In genomic region chr6:15254074-15254975, GRCh38 we compare ENCODE assay signal across 9 cellular contexts. TPM values are rescaled to one million over a fixed set of nuclear protein-coding genes. Genes with fewer than 3 reads are reported as not detected.
DNase-seq lines count a peak whose midpoint lies in the region; ATAC-seq, FAIRE-seq and TF ChIP-seq lines count a peak whose summit lies in the region.
"Had no signal": no experiment of that assay in that cellular context is flagged by ENCODE, and none has a peak within 500 bp of the region (broad histone marks: within the 10 kb centered on the region; RNA-seq: fewer than 3 reads in every experiment).

No MANE protein-coding gene starts in this region.

- in situ Hi-C loops in SK-MEL-5 (cut with HindIII; ENCODE audit: low pct_unique_long_range_greater_than_20kb, low sequenced_read_pairs) (no loop called here), HepG2 (cut with HindIII; ENCODE audit: extremely low pct_ligation_motif_present, low pct_unique_long_range_greater_than_20kb) (no loop called here)

- no peak overlapping the region for H2AFZ ChIP-seq in HepG2 (ENCODE audit: low read length)
- H2AFZ ChIP-seq: parathyroid adenoma had no signal

- TF ChIP-seq CTCF in HepG2 (CRISPR knock-in tag; IDR thresholded peaks at IDR 0.05): peak; percentile 66
- no peak for TF ChIP-seq CTCF in omental fat pad (IDR thresholded peaks at IDR 0.05)

- H3K36me3 ChIP-seq in HepG2 (replicated peaks in 1 of 2; ENCODE audit: control insufficient read depth in 1 of 2, insufficient read depth in 2 of 2, low read length in 2 of 2): no peaks in the 10 kb centered on the region; a peak in 1 of 5 replicates

- CTCF ChIA-PET in HepG2 (lab: Yijun Ruan, JAX; ENCODE audit: low intra/inter-chr PET ratio, low total read pairs): interaction anchor here (1.2 to 1.6 kb wide), 3 partner anchors 135 to 210 kb away, joined by 3 to 5 read pairs (median 4); no protein-coding TSS in a partner anchor

- no peaks in the 10 kb centered on the region for H3K9me3 ChIP-seq in HepG2 (ENCODE audit: low read length)

- no peak overlapping the region for H3K27ac ChIP-seq in HepG2 (ENCODE audit: extremely low read length, insufficient read depth, low read length)
- H3K27ac ChIP-seq: parathyroid adenoma had no signal

- POLR2A ChIA-PET in HepG2 (lab: Yijun Ruan, JAX): interaction anchor here (1.0 kb wide), 1 partner anchor 9 kb away, joined by 5 read pairs; the partner anchor contains the start of gene JARID2

- H4K20me1 ChIP-seq in HepG2 (ENCODE audit: insufficient read depth, low read length): peaks cover 6% of the 10 kb centered on the region; the same call in 1 of the 2 replicates

- no peak overlapping the region for H3K4me3 ChIP-seq in HepG2 (replicated peaks in 1 of 3; ENCODE audit: insufficient read depth in 1 of 3, low read depth in 2 of 3, low read length in 3 of 3)

- no peak overlapping the region for H3K4me2 ChIP-seq in HepG2 (ENCODE audit: low read depth, low read length)

- no peak overlapping the region for H3K9ac ChIP-seq in HepG2 (ENCODE audit: insufficient read depth, low read depth, low read length)
- H3K9ac ChIP-seq: parathyroid adenoma had no signal

- ATAC-seq in HG02885 (IDR thresholded peaks at IDR 0.05; ENCODE audit: poor library complexity, unreplicated experiment): peak; percentile 44
- ATAC-seq in HepG2: peak; percentile 72
- ATAC-seq in omental fat pad (ENCODE audit: low FRiP score): no peak

- TF ChIP-seq RAD21 in HepG2 (CRISPR knock-in tag; IDR thresholded peaks at IDR 0.05): peak; percentile 66

- whole genome bisulfite sequencing in HepG2 (ENCODE audit: low lambda C conversion rate): 92% methylated on average over 14 of the region's 14 CpGs

- no TSS peak for BruUV-seq in HepG2 (replicated peaks; lab: Mats Ljungman, UMichigan)

- intact Hi-C loops in HepG2 (cut with micrococcal nuclease; ENCODE audit: unreplicated experiment): no loop called here

- no peaks in the 10 kb centered on the region for H3K27me3 ChIP-seq in HepG2 (ENCODE audit: control insufficient read depth in 1 of 2, insufficient read depth in 2 of 2, low read length in 2 of 2)

- DNase-seq in NCI-H82 (lab: John Stamatoyannopoulos, UW) (peak; percentile 64), NCI-H82 treated with DMSO at 0.1 percent for 48 hours (lab: John Stamatoyannopoulos, UW; ENCODE audit: unreplicated experiment) (no peak), SK-MEL-5 (ENCODE audit: low read depth, low spot score) (peak; percentile 78), HepG2 (ENCODE audit: low spot score) (peak; percentile 48), NCI-H1436 treated with DMSO at 0.1 percent for 48 hours (lab: John Stamatoyannopoulos, UW) (no peak), omental fat pad (ENCODE audit: low spot score) (no peak), SK-N-DZ (ENCODE audit: low spot score) (no peak)

- FAIRE-seq in HepG2 (lab: Jason Lieb, UNC): peak; percentile 46

- peaks cover 95% of the 10 kb centered on the region for H3K79me2 ChIP-seq in HepG2 (ENCODE audit: insufficient read depth, low read length)

- peaks cover 40% of the 10 kb centered on the region for H3K4me1 ChIP-seq in HepG2 (ENCODE audit: insufficient read depth, low read length)

- TF ChIP-seq POLR2A in HepG2 (IDR thresholded peaks at IDR 0.05; ENCODE audit: insufficient read depth in 1 of 2, low read depth in 2 of 2, low read length in 2 of 2): no peak

- TF ChIP-seq EP300 in HepG2 (IDR thresholded peaks at IDR 0.05; ENCODE audit: low read depth in 2 of 2, low read length in 2 of 2) (no peak), HepG2 (CRISPR knock-in tag; IDR thresholded peaks at IDR 0.05; ENCODE audit: borderline replicate concordance) (no peak)

TF ChIP-seq in HepG2, 621 proteins besides CTCF, POLR2A, EP300 and RAD21 (continues in another document):
- TF ChIP-seq GABPA (IDR thresholded peaks at IDR 0.05; ENCODE audit: low read depth, low read length): no peak
- no peak for TF ChIP-seq GABPA (CRISPR knock-in tag; IDR thresholded peaks at IDR 0.05; ENCODE audit: low read depth)
- TF ChIP-seq SOX6 (IDR thresholded peaks at IDR 0.05): no peak
- no peak for TF ChIP-seq SOX6 (CRISPR knock-in tag; IDR thresholded peaks at IDR 0.05)
- TF ChIP-seq DMTF1 (CRISPR knock-in tag; IDR thresholded peaks at IDR 0.05): no peak
- TF ChIP-seq FOSL2 (CRISPR knock-in tag; IDR thresholded peaks at IDR 0.05): peak; percentile 58
- TF ChIP-seq IRF2 (CRISPR knock-in tag; IDR thresholded peaks at IDR 0.05): 0 out of 2 replicates have a peak, but pooled peaks have one; percentile 42
- TF ChIP-seq ZMAT5 (CRISPR knock-in tag; IDR thresholded peaks at IDR 0.05; ENCODE audit: borderline replicate concordance, low read depth): no peak
- TF ChIP-seq ZNF275 (CRISPR knock-in tag; IDR thresholded peaks at IDR 0.05; ENCODE audit: borderline replicate concordance): no peak
- TF ChIP-seq TFE3 (CRISPR knock-in tag; IDR thresholded peaks at IDR 0.05): no peak

RNA-seq across cellular contexts. Expression of gene JARID2, which starts 8.5 kb away (rescaled TPM):
- 35.5 and 37.6 TPM in 2 replicates for total RNA-seq in SK-MEL-5 (2014; rRNA removed; shearing (Covaris generic))
- 44.4 and 57.0 TPM in 2 replicates for polyA plus RNA-seq in SK-MEL-5 (2015; cell fraction: cytosol; rRNA removed)
- 74.2 and 74.8 TPM in 2 replicates for polyA plus RNA-seq in SK-MEL-5 (2015; cell fraction: nucleus; rRNA removed)
- 10.0 and 10.3 TPM in 2 replicates for total RNA-seq in HepG2 (2016; rRNA removed; fragmentation: Illumina TruSeq; extraction: Trizol)
- 1.0 and 1.4 TPM in 2 replicates for total RNA-seq in HepG2 (2016; cell fraction: cytosol; rRNA removed; fragmentation: Illumina TruSeq; extraction: Trizol; ENCODE audit: low read depth)
- total RNA-seq in HepG2 (2016; cell fraction: insoluble cytoplasmic fraction; rRNA removed; fragmentation: Illumina TruSeq; extraction: Trizol): 9.6 and 10.6 TPM in 2 replicates
- total RNA-seq in HepG2 (2016; cell fraction: membrane; rRNA removed; fragmentation: Illumina TruSeq; extraction: Trizol): 2.7 and 2.8 TPM in 2 replicates
- 10.4 and 13.0 TPM in 2 replicates for total RNA-seq in HepG2 (2016; cell fraction: nucleus; rRNA removed; fragmentation: Illumina TruSeq; extraction: Trizol)
- polyA plus RNA-seq in HepG2 (2011; rRNA removed): 7.5 TPM in 2 replicates
- 5.9 and 6.7 TPM in 2 replicates for polyA plus RNA-seq in HepG2 (2011; cell fraction: cytosol; rRNA removed)
- polyA plus RNA-seq in HepG2 (2011; cell fraction: nucleus; rRNA removed): 11.8 and 13.9 TPM in 2 replicates
- 7.9 and 9.2 TPM in 2 replicates for polyA plus RNA-seq in HepG2 (2012)
- polyA plus RNA-seq in HepG2 (2016; cell fraction: cytosol; fragmentation: Illumina TruSeq; extraction: Trizol; ENCODE audit: low read depth): 0.23 and 0.37 TPM in 2 replicates
- 8.5 and 10.1 TPM in 2 replicates for polyA plus RNA-seq in HepG2 (2016; cell fraction: insoluble cytoplasmic fraction; fragmentation: Illumina TruSeq; extraction: Trizol; ENCODE audit: low read depth)
- polyA plus RNA-seq in HepG2 (2016; cell fraction: membrane; fragmentation: Illumina TruSeq; extraction: Trizol; ENCODE audit: low read depth): 1.2 and 1.3 TPM in 2 replicates
- 13.6 and 14.4 TPM in 2 replicates for polyA plus RNA-seq in HepG2 (2016; cell fraction: nucleus; fragmentation: Illumina TruSeq; extraction: Trizol; ENCODE audit: insufficient read depth, low read depth)
- 8.4 and 12.4 TPM in 2 replicates for polyA minus RNA-seq in HepG2 (2011; rRNA and poly(A)+ RNA removed; ENCODE audit: low replicate concordance)
- 8.4 TPM in 2 replicates for polyA minus RNA-seq in HepG2 (2011; cell fraction: cytosol; rRNA and poly(A)+ RNA removed)
- polyA minus RNA-seq in HepG2 (2011; cell fraction: nucleus; rRNA and poly(A)+ RNA removed): 20.6 and 22.3 TPM in 2 replicates
- 10 to 100 TPM; 10.8 to 31.6 (median 14.3) TPM for total RNA-seq in omental fat pad
- polyA plus RNA-seq in SK-N-DZ (2014; cell fraction: cytosol; rRNA removed): 25.1 and 33.1 TPM in 2 replicates
- polyA plus RNA-seq in SK-N-DZ (2014; cell fraction: nucleus; rRNA removed): 38.6 and 40.6 TPM in 2 replicates

Comparison
In these comparisons a context has a peak if more than half of its experiments do, and no peak if none do; other contexts are left out.
1. DNase-seq: peak in NCI-H82 (single experiment), SK-MEL-5 (single experiment) and HepG2 (single experiment); none in NCI-H82 treated with DMSO at 0.1 percent for 48 hours (single experiment), NCI-H1436 treated with DMSO at 0.1 percent for 48 hours (single experiment), omental fat pad (single experiment) and SK-N-DZ (single experiment).